1 cellular context compared by ENCODE assay signal in the genomic region with DNA sequence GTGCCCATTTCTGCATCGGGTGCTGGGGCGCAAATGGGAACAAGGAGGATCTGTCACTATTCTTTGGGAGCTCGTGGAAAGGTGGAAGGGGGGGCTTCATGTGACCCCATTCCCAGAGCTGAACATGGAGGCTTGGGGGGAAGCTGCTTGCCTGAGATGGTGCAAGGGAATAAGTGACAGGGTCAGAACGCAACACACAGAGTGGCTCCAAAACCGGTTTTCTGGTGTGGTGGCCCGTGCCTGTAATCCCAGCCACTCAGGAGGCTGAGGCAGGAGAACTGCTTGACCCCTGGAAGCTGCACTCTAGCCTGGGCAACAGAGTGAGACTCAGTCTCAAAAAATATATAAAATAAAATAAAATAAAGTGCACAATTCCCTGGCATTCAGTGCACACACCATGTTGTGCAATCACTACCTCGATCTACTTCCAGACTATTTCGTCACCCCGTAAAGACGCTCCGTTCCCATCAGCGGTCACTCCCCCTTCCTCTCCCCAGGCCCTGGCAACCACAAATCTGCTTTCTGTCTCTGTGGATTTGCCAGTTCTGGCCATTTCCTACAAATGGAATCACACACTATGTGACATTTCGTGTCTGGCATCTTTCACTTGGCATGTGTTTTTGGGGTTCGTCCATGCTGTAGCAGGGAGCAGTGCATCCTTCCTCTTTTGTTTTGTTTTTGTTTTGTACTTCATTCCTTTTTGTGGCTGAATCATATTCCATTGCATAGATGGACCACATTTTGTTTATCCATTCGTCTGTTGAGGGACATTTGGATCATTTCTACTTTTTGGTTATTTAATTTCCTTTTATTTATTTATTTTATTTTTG.
TF ChIP-seq lines count a peak whose summit lies in the region.

No MANE protein-coding gene starts in this region.

TF ChIP-seq in HEK293T, 16 proteins besides CTCF, POLR2A, EP300 and RAD21:
- TF ChIP-seq, protein P1, sequence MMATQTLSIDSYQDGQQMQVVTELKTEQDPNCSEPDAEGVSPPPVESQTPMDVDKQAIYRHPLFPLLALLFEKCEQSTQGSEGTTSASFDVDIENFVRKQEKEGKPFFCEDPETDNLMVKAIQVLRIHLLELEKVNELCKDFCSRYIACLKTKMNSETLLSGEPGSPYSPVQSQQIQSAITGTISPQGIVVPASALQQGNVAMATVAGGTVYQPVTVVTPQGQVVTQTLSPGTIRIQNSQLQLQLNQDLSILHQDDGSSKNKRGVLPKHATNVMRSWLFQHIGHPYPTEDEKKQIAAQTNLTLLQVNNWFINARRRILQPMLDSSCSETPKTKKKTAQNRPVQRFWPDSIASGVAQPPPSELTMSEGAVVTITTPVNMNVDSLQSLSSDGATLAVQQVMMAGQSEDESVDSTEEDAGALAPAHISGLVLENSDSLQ (IDR thresholded peaks at IDR 0.05), result no peak
- TF ChIP-seq L3MBTL2 (conservative IDR thresholded peaks at IDR 0.05), result no peak
- no peak for TF ChIP-seq BHLHE40 (IDR thresholded peaks at IDR 0.05; ENCODE audit: borderline replicate concordance)
- no peak for TF ChIP-seq FOXA1 (IDR thresholded peaks at IDR 0.05)
